Comparison of ENCODE assay signal across 30 cellular contexts in the genomic region with DNA sequence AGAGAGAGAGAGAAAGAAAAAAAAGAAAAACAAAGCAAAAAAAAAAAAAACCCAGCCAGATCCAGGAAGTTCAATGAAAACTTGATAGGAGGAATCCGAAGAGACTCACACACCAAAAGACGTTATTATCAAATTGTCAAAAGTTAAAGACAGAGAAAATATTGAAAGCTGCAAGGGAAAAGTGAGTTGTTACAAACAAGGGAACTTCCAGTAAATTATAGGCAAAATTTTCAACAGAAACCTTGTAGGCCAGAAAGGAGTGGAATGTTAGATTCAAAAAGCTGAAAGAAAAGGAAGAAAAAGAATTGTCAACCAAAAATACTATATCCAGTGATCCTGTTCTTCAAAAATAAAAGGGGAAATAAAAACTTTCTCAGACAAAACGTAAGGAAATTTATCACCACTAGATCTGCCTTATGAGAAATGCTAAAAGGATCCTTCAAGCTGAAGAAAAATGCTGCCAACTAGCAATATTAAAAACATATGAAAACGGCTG.
"Had no signal": no experiment of that assay in that cellular context is flagged by ENCODE, and none has a peak within 500 bp of the region (broad histone marks: within the 10 kb centered on the region; RNA-seq: fewer than 3 reads in every experiment).

No MANE protein-coding gene starts in this region.

- ATAC-seq: activated CD4-positive, alpha-beta T cell treated with anti-CD3 and anti-CD28 coated beads for 36 hours; activated CD4-positive, CD25-positive, alpha-beta regulatory T cell treated with anti-CD3 and anti-CD28 coated beads, Interleukin-2, amount 50 U/mL, for 24 hours; activated CD8-positive, alpha-beta memory T cell treated with anti-CD3 and anti-CD28 coated beads, Interleukin-2, amount 10 ng/mL, durations not matched to agents 7 days and 5 days; activated CD8-positive, alpha-beta T cell treated with anti-CD3 and anti-CD28 coated beads, Interleukin-2, amount 10 ng/mL, durations not matched to agents 7 days and 5 days; WTC11 had no signal

- H3K4me3 ChIP-seq: ascending aorta, cardiac muscle cell had no signal

- H3K27ac ChIP-seq: ascending aorta, cardiac muscle cell, WERI-Rb-1 had no signal

- H3K36me3 ChIP-seq: cardiac muscle cell, WERI-Rb-1 had no signal

- H3K4me1 ChIP-seq: ascending aorta had no signal

- DNase-seq: activated CD4-positive, alpha-beta memory T cell treated with anti-CD3 and anti-CD28 coated beads, Interleukin-2, amount 10 ng/mL, durations not matched to agents 7 days and 5 days; activated CD4-positive, alpha-beta T cell treated with anti-CD3 and anti-CD28 coated beads for 1 hour; activated CD4-positive, alpha-beta T cell treated with anti-CD3 and anti-CD28 coated beads for 36 hours; activated CD4-positive, alpha-beta T cell treated with anti-CD3 and anti-CD28 coated beads for 48 hours; activated CD4-positive, alpha-beta T cell treated with anti-CD3 and anti-CD28 coated beads, Interleukin-2, amount 10 ng/mL, durations not matched to agents 7 days and 5 days; activated CD4-positive, alpha-beta T cell treated with anti-CD3 and anti-CD28 coated beads, Interleukin-2, amount 50 U/mL, for 48 hours; activated CD4-positive, CD25-positive, alpha-beta regulatory T cell; activated CD8-positive, alpha-beta memory T cell treated with anti-CD3 and anti-CD28 coated beads for 24 hours; activated CD8-positive, alpha-beta memory T cell treated with anti-CD3 and anti-CD28 coated beads, Interleukin-2, amount 10 ng/mL, durations not matched to agents 7 days and 5 days; activated CD8-positive, alpha-beta memory T cell treated with anti-CD3 and anti-CD28 coated beads, Interleukin-2, amount 50 U/mL, for 48 hours; activated CD8-positive, alpha-beta T cell treated with anti-CD3 and anti-CD28 coated beads, Interleukin-2, amount 10 ng/mL, durations not matched to agents 7 days and 5 days; activated effector memory CD4-positive, alpha-beta T cell treated with Interleukin-2 at 50 U/mL for 16 hours; activated gamma-delta T cell; activated naive CD4-positive, alpha-beta T cell treated with anti-CD3 and anti-CD28 coated beads, Interleukin-2, amount 10 ng/mL, durations not matched to agents 7 days and 5 days; activated naive CD4-positive, alpha-beta T cell treated with Interleukin-2 at 50 U/mL for 16 hours; activated T-cell treated with anti-CD3 and anti-CD28 coated beads, Interleukin-2, amount 50 U/mL, for 24 hours; activated T-cell treated with anti-CD3 and anti-CD28 coated beads, Interleukin-2, amount 50 U/mL, for 48 hours; amygdala; anterior cingulate cortex; caudate nucleus; cerebellar nuclear complex; T-helper 1 cell; T-helper 2 cell; T-helper 9 cell; WERI-Rb-1 had no signal

- H3K27me3 ChIP-seq: ascending aorta, cardiac muscle cell had no signal

- FAIRE-seq: bronchial epithelial cell had no signal
